ENCODE assay signal across 1 cellular context in genomic region chr2:24075915-24076848, GRCh38.
A peak's percentile ranks its signal among the peaks of the same experiment; 100 is the strongest.
TF ChIP-seq lines count a peak whose summit lies in the region.

A gene with protein sequence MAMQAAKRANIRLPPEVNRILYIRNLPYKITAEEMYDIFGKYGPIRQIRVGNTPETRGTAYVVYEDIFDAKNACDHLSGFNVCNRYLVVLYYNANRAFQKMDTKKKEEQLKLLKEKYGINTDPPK (minus strand): TSS chr2:24076326. CDS start chr2:24076229, 97 bp downstream.

TF ChIP-seq in HepG2, 621 proteins besides CTCF, POLR2A, EP300 and RAD21 (continued from another document and continues in another):
- TF ChIP-seq HINFP (CRISPR knock-in tag; IDR thresholded peaks at IDR 0.05; ENCODE audit: low read depth) (peak; percentile 72; the same call in 1 of the 2 replicates), ZSCAN22 (CRISPR knock-in tag; IDR thresholded peaks at IDR 0.05) (no peak; the same call in none of the 2 replicates), NFATC3 (CRISPR knock-in tag; IDR thresholded peaks at IDR 0.05) (peak; percentile 89), U2AF1 (optimal IDR thresholded peaks at IDR 0.05; ENCODE audit: low read depth, low read length) (peak; percentile 97), PHB2 (IDR thresholded peaks at IDR 0.05; ENCODE audit: partially characterized antibody) (no peak), ZNF280B (CRISPR knock-in tag; IDR thresholded peaks at IDR 0.05; ENCODE audit: borderline replicate concordance) (peak; percentile 97), ZNF713 (CRISPR knock-in tag; IDR thresholded peaks at IDR 0.05) (peak; percentile 61; the same call in 1 of the 2 replicates), ZBTB42 (CRISPR knock-in tag; IDR thresholded peaks at IDR 0.05) (0 out of 2 replicates have a peak, but pooled peaks have one; percentile 34), ZSCAN29 (CRISPR knock-in tag; conservative IDR thresholded peaks at IDR 0.05) (peak; percentile 96), AGO1 (IDR thresholded peaks at IDR 0.05; ENCODE audit: low read depth, low read length, poor library complexity, severe bottlenecking) (peak; percentile 100), TMF1 (CRISPR knock-in tag; IDR thresholded peaks at IDR 0.05; ENCODE audit: low read depth) (0 out of 2 replicates have a peak, but pooled peaks have one; percentile 52), HNRNPUL1 (IDR thresholded peaks at IDR 0.05; ENCODE audit: low read depth, low read length) (no peak), FOXK2 (IDR thresholded peaks at IDR 0.05) (peak; percentile 95), YEATS2 (CRISPR knock-in tag; IDR thresholded peaks at IDR 0.05; ENCODE audit: borderline replicate concordance) (peak; percentile 100), PTBP1 (IDR thresholded peaks at IDR 0.05; ENCODE audit: low read depth, low read length, poor library complexity, severe bottlenecking) (peak; percentile 95), TARDBP (CRISPR knock-in tag; IDR thresholded peaks at IDR 0.05) (peak; percentile 99), POGK (CRISPR knock-in tag; conservative IDR thresholded peaks at IDR 0.05) (peak; percentile 99), ZNF781 (CRISPR knock-in tag; IDR thresholded peaks at IDR 0.05; ENCODE audit: borderline replicate concordance, not compliant biosample characterization) (peak; percentile 96), SCMH1 (CRISPR knock-in tag; IDR thresholded peaks at IDR 0.05; ENCODE audit: borderline replicate concordance) (no peak), ZNF296 (CRISPR knock-in tag; conservative IDR thresholded peaks at IDR 0.05) (no peak; the same call in 1 of the 2 replicates), ZC3H13 (CRISPR knock-in tag; IDR thresholded peaks at IDR 0.05) (peak; percentile 86), ARHGAP35 (CRISPR knock-in tag; IDR thresholded peaks at IDR 0.05; ENCODE audit: borderline replicate concordance) (no peak; the same call in 1 of the 2 replicates), ATF4 (CRISPR knock-in tag; IDR thresholded peaks at IDR 0.05) (peak in 1 of 2 experiments; percentile 57; a peak in 1 of 4 replicates), RELA (CRISPR knock-in tag; IDR thresholded peaks at IDR 0.05) (peak; percentile 58; the same call in 1 of the 2 replicates), ZFP41 (CRISPR knock-in tag; IDR thresholded peaks at IDR 0.05; ENCODE audit: borderline replicate concordance) (no peak), ZNF747 (CRISPR knock-in tag; IDR thresholded peaks at IDR 0.05; ENCODE audit: borderline replicate concordance) (peak; percentile 98; the same call in 1 of the 2 replicates), ZNF430 (CRISPR knock-in tag; IDR thresholded peaks at IDR 0.05) (peak; percentile 82), SRSF9 (IDR thresholded peaks at IDR 0.05; ENCODE audit: borderline replicate concordance, insufficient read depth, low read depth, low read length, poor library complexity, severe bottlenecking) (no peak), ZMYM3 (CRISPR knock-in tag; IDR thresholded peaks at IDR 0.05) (peak; percentile 77; the same call in 1 of the 2 replicates), HOXA5 (CRISPR knock-in tag; IDR thresholded peaks at IDR 0.05) (peak; percentile 95), MXD4 (CRISPR knock-in tag; IDR thresholded peaks at IDR 0.05) (peak; percentile 76), ZNF256 (CRISPR knock-in tag; conservative IDR thresholded peaks at IDR 0.05) (peak; percentile 71), ZNF644 (CRISPR knock-in tag; IDR thresholded peaks at IDR 0.05; ENCODE audit: low read depth) (no peak), HOXA7 (CRISPR knock-in tag; IDR thresholded peaks at IDR 0.05) (no peak), ATF1 (CRISPR knock-in tag; IDR thresholded peaks at IDR 0.05) (peak; percentile 99), ZNF563 (CRISPR knock-in tag; IDR thresholded peaks at IDR 0.05) (peak; percentile 83), PHF5A (CRISPR knock-in tag; IDR thresholded peaks at IDR 0.05; ENCODE audit: low read depth, unreplicated experiment) (peak; percentile 69)
- TF ChIP-seq, protein P1, sequence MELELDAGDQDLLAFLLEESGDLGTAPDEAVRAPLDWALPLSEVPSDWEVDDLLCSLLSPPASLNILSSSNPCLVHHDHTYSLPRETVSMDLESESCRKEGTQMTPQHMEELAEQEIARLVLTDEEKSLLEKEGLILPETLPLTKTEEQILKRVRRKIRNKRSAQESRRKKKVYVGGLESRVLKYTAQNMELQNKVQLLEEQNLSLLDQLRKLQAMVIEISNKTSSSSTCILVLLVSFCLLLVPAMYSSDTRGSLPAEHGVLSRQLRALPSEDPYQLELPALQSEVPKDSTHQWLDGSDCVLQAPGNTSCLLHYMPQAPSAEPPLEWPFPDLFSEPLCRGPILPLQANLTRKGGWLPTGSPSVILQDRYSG (CRISPR knock-in tag; IDR thresholded peaks at IDR 0.05): no peak
- TF ChIP-seq, protein P2, sequence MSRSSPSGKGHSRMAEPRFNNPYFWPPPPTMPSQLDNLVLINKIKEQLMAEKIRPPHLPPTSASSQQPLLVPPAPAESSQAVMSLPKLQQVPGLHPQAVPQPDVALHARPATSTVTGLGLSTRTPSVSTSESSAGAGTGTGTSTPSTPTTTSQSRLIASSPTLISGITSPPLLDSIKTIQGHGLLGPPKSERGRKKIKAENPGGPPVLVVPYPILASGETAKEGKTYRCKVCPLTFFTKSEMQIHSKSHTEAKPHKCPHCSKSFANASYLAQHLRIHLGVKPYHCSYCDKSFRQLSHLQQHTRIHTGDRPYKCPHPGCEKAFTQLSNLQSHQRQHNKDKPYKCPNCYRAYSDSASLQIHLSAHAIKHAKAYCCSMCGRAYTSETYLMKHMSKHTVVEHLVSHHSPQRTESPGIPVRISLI (CRISPR knock-in tag; IDR thresholded peaks at IDR 0.05; ENCODE audit: borderline replicate concordance): peak; percentile 77; the same call in 1 of the 2 replicates
- TF ChIP-seq, protein P3, sequence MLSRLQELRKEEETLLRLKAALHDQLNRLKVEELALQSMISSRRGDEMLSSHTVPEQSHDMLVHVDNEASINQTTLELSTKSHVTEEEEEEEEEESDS (CRISPR knock-in tag; IDR thresholded peaks at IDR 0.05; ENCODE audit: borderline replicate concordance): 0 out of 2 replicates have a peak, but pooled peaks have one; percentile 77
- TF ChIP-seq, protein P4, sequence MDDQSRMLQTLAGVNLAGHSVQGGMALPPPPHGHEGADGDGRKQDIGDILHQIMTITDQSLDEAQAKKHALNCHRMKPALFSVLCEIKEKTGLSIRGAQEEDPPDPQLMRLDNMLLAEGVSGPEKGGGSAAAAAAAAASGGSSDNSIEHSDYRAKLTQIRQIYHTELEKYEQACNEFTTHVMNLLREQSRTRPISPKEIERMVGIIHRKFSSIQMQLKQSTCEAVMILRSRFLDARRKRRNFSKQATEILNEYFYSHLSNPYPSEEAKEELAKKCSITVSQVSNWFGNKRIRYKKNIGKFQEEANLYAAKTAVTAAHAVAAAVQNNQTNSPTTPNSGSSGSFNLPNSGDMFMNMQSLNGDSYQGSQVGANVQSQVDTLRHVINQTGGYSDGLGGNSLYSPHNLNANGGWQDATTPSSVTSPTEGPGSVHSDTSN (CRISPR knock-in tag; IDR thresholded peaks at IDR 0.05; ENCODE audit: borderline replicate concordance): no peak
- TF ChIP-seq, protein P5, sequence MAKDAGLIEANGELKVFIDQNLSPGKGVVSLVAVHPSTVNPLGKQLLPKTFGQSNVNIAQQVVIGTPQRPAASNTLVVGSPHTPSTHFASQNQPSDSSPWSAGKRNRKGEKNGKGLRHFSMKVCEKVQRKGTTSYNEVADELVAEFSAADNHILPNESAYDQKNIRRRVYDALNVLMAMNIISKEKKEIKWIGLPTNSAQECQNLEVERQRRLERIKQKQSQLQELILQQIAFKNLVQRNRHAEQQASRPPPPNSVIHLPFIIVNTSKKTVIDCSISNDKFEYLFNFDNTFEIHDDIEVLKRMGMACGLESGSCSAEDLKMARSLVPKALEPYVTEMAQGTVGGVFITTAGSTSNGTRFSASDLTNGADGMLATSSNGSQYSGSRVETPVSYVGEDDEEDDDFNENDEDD (CRISPR knock-in tag; IDR thresholded peaks at IDR 0.05; ENCODE audit: borderline replicate concordance): no peak
- TF ChIP-seq, protein P6, sequence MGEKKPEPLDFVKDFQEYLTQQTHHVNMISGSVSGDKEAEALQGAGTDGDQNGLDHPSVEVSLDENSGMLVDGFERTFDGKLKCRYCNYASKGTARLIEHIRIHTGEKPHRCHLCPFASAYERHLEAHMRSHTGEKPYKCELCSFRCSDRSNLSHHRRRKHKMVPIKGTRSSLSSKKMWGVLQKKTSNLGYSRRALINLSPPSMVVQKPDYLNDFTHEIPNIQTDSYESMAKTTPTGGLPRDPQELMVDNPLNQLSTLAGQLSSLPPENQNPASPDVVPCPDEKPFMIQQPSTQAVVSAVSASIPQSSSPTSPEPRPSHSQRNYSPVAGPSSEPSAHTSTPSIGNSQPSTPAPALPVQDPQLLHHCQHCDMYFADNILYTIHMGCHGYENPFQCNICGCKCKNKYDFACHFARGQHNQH (CRISPR knock-in tag; IDR thresholded peaks at IDR 0.05): peak; percentile 98
- TF ChIP-seq, protein P7, sequence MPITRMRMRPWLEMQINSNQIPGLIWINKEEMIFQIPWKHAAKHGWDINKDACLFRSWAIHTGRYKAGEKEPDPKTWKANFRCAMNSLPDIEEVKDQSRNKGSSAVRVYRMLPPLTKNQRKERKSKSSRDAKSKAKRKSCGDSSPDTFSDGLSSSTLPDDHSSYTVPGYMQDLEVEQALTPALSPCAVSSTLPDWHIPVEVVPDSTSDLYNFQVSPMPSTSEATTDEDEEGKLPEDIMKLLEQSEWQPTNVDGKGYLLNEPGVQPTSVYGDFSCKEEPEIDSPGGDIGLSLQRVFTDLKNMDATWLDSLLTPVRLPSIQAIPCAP (CRISPR knock-in tag; IDR thresholded peaks at IDR 0.05; ENCODE audit: low read depth): 0 out of 2 replicates have a peak, but pooled peaks have one; percentile 25
- TF ChIP-seq, protein P8, sequence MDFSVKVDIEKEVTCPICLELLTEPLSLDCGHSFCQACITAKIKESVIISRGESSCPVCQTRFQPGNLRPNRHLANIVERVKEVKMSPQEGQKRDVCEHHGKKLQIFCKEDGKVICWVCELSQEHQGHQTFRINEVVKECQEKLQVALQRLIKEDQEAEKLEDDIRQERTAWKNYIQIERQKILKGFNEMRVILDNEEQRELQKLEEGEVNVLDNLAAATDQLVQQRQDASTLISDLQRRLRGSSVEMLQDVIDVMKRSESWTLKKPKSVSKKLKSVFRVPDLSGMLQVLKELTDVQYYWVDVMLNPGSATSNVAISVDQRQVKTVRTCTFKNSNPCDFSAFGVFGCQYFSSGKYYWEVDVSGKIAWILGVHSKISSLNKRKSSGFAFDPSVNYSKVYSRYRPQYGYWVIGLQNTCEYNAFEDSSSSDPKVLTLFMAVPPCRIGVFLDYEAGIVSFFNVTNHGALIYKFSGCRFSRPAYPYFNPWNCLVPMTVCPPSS (IDR thresholded peaks at IDR 0.05): no peak
- TF ChIP-seq, protein P9, sequence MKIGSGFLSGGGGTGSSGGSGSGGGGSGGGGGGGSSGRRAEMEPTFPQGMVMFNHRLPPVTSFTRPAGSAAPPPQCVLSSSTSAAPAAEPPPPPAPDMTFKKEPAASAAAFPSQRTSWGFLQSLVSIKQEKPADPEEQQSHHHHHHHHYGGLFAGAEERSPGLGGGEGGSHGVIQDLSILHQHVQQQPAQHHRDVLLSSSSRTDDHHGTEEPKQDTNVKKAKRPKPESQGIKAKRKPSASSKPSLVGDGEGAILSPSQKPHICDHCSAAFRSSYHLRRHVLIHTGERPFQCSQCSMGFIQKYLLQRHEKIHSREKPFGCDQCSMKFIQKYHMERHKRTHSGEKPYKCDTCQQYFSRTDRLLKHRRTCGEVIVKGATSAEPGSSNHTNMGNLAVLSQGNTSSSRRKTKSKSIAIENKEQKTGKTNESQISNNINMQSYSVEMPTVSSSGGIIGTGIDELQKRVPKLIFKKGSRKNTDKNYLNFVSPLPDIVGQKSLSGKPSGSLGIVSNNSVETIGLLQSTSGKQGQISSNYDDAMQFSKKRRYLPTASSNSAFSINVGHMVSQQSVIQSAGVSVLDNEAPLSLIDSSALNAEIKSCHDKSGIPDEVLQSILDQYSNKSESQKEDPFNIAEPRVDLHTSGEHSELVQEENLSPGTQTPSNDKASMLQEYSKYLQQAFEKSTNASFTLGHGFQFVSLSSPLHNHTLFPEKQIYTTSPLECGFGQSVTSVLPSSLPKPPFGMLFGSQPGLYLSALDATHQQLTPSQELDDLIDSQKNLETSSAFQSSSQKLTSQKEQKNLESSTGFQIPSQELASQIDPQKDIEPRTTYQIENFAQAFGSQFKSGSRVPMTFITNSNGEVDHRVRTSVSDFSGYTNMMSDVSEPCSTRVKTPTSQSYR (CRISPR knock-in tag; IDR thresholded peaks at IDR 0.05; ENCODE audit: borderline replicate concordance): peak; percentile 65
